In the genomic region with DNA sequence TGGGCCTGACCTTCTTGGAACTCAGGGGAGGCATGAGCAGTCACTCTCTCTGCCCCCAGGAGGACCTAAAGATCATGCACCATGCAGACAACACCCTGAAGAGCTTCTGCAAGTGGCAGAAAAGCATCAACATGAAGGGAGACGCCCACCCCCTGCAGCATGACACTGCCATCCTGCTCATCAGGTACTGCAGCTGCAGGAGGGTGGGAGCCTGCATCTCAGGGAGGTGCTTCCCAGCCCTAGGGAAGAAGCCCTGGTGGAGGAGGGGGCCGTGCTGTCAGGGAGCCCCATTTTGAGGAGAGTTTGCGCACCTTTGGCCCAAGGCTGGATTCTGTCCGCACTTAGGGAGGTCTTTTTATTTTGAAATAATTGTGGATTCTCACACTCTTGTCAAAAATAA, we compare ENCODE assay signal across 1 cellular context. TPM values are rescaled to one million over a fixed set of nuclear protein-coding genes. Genes with fewer than 3 reads are reported as not detected.
"Had no signal": no experiment of that assay in that cellular context is flagged by ENCODE, and none has a peak within 500 bp of the region (broad histone marks: within the 10 kb centered on the region; RNA-seq: fewer than 3 reads in every experiment).

No MANE protein-coding gene starts in this region.

RNA-seq across cellular contexts. Expression of a gene that starts 42.1 kb away (rescaled TPM):
- total RNA-seq: activated T-helper 2 cell treated with anti-CD3 and anti-CD28 coated beads, Interferon-gamma antibody, Interleukin-2, Interleukin-4, amounts not matched to agents 10 μg/mL and 5 μg/mL and 100 μg/mL, durations not matched to agents 14 hours and 24 hours and 36 hours had no signal
